In genomic region chr2:53028259-53028658, GRCh38 we compare ENCODE assay signal across 17 cellular contexts.
DNase-seq lines count a peak whose midpoint lies in the region; ATAC-seq and TF ChIP-seq lines count a peak whose summit lies in the region.
"Had no signal": no experiment of that assay in that cellular context is flagged by ENCODE, and none has a peak within 500 bp of the region (broad histone marks: within the 10 kb centered on the region; RNA-seq: fewer than 3 reads in every experiment).

No MANE protein-coding gene starts in this region.

- DNase-seq in AG20443 (ENCODE audit: low spot score) = peak; percentile 45
- DNase-seq in HS-27A (ENCODE audit: low read depth) = peak; percentile 81
- peak; percentile 23 for DNase-seq in choroid plexus epithelial cell (ENCODE audit: low read depth)
- peak; percentile 58 for DNase-seq in myocyte (ENCODE audit: low read depth)
- no peak for DNase-seq in NCI-H1417 (lab: John Stamatoyannopoulos, UW)
- no peak for DNase-seq in NCI-H526 (lab: John Stamatoyannopoulos, UW)
- DNase-seq: activated CD4-positive, alpha-beta T cell treated with anti-CD3 and anti-CD28 coated beads, Interleukin-2, amount 10 ng/mL, durations not matched to agents 24 days and 14 days; activated T-cell treated with anti-CD3 and anti-CD28 coated beads, Interleukin-2, amount 50 U/mL, for 48 hours; amygdala; CD4-positive, CD25-positive, alpha-beta regulatory T cell; effector CD4-positive, alpha-beta T cell; KBM-7; naive thymus-derived CD8-positive, alpha-beta T cell; NCI-H187; stimulated activated CD4-positive, alpha-beta T cell treated with anti-CD3 and anti-CD28 coated beads, Interleukin-4, amount 100 ng/mL, for 1 hour had no signal

- no peak for ATAC-seq in GM21447 (IDR thresholded peaks at IDR 0.05; ENCODE audit: unreplicated experiment)
- no peak for ATAC-seq in GM18517 (IDR thresholded peaks at IDR 0.05; ENCODE audit: unreplicated experiment)
- ATAC-seq: naive thymus-derived CD8-positive, alpha-beta T cell had no signal

- H3K4me3 ChIP-seq in choroid plexus epithelial cell (ENCODE audit: low read depth, low read length) = no peak overlapping the region

- no peak for TF ChIP-seq CTCF in choroid plexus epithelial cell (conservative IDR thresholded peaks at IDR 0.05; ENCODE audit: low read depth, low read length)

Comparison
In these comparisons a context has a peak if more than half of its experiments do, and no peak if none do; other contexts are left out.
1. DNase-seq: peak in AG20443 (single experiment), HS-27A (single experiment), choroid plexus epithelial cell (single experiment) and myocyte (single experiment); none in NCI-H1417 (0 of 3) and NCI-H526 (0 of 2).